Comparison of ENCODE assay signal across 14 cellular contexts in genomic region chr3:160641675-160642330, GRCh38. TPM values are rescaled to one million over a fixed set of nuclear protein-coding genes. Genes with fewer than 3 reads are reported as not detected.
A peak's percentile ranks its signal among the peaks of the same experiment; 100 is the strongest.
DNase-seq lines count a peak whose midpoint lies in the region; ATAC-seq and TF ChIP-seq lines count a peak whose summit lies in the region.
"Had no signal": no experiment of that assay in that cellular context is flagged by ENCODE, and none has a peak within 500 bp of the region (broad histone marks: within the 10 kb centered on the region; RNA-seq: fewer than 3 reads in every experiment).

No MANE protein-coding gene starts in this region.

- H3K4me1 ChIP-seq in GM23338 (ENCODE audit: insufficient read depth): no peaks in the 10 kb centered on the region
- peaks cover 6% of the 10 kb centered on the region for H3K4me1 ChIP-seq in osteoblast (ENCODE audit: insufficient read depth, low read length)
- no peaks in the 10 kb centered on the region for H3K4me1 ChIP-seq in effector memory CD4-positive, alpha-beta T cell (ENCODE audit: control insufficient read depth, insufficient read depth, low read length, poor library complexity, severe bottlenecking)
- H3K4me1 ChIP-seq: suprapubic skin had no signal

- no peak overlapping the region for H3K27ac Mint-ChIP-seq in GM23338

- H3K27ac ChIP-seq in GM23338 (ENCODE audit: low read depth) (no peak overlapping the region), osteoblast (ENCODE audit: low read depth, low read length) (no peak overlapping the region)
- H3K27ac ChIP-seq in effector memory CD4-positive, alpha-beta T cell (ENCODE audit: insufficient read depth, low read length, poor library complexity, severe bottlenecking): no peak overlapping the region
- H3K27ac ChIP-seq: PC-9, suprapubic skin had no signal

- H3F3A ChIP-seq in GM23338 (replicated peaks; ENCODE audit: low read depth): no peaks in the 10 kb centered on the region

- H3K9me3 Mint-ChIP-seq in GM23338: no peaks in the 10 kb centered on the region
- H3K9me3 Mint-ChIP-seq: nephron had no signal

- DNase-seq in GM23338 (ENCODE audit: low spot score) (no peak), OCI-M1 (lab: John Stamatoyannopoulos, UW) (peak; percentile 40), epithelial cell of esophagus (ENCODE audit: low read depth) (peak; percentile 77), osteoblast (ENCODE audit: insufficient read length, low spot score, missing footprints) (no peak), H7 (no peak)
- no peak for DNase-seq in effector memory CD4-positive, alpha-beta T cell
- no peak for DNase-seq in activated CD8-positive, alpha-beta memory T cell treated with anti-CD3 and anti-CD28 coated beads, Interleukin-2, amount 50 U/mL, for 4 hours
- DNase-seq in activated CD4-positive, alpha-beta T cell treated with anti-CD3 and anti-CD28 coated beads for 1 hour: no peak
- DNase-seq: activated naive CD4-positive, alpha-beta T cell; left cardiac atrium; T-helper 2 cell had no signal

- H3K79me2 ChIP-seq in GM23338 (replicated peaks; ENCODE audit: insufficient read depth) (no peaks in the 10 kb centered on the region), osteoblast (ENCODE audit: insufficient read depth, low read length) (no peaks in the 10 kb centered on the region)

- no peak overlapping the region for H3K4me3 Mint-ChIP-seq in GM23338
- H3K4me3 Mint-ChIP-seq: nephron had no signal

- TF ChIP-seq CTCF in GM23338 (conservative IDR thresholded peaks at IDR 0.05; ENCODE audit: low read depth in 2 of 2) (no peak), epithelial cell of esophagus (IDR thresholded peaks at IDR 0.05; ENCODE audit: insufficient read depth, low read depth, low read length, missing control alignments) (no peak), osteoblast (IDR thresholded peaks at IDR 0.05; ENCODE audit: extremely low read depth, low read depth, low read length) (no peak)

- no peaks in the 10 kb centered on the region; the same call in 1 of the 2 replicates for H3K9me2 ChIP-seq in GM23338 (ENCODE audit: insufficient read depth)

- H2AFZ ChIP-seq in GM23338: peak overlapping the region; percentile 47; the same call in 1 of the 2 replicates
- H2AFZ ChIP-seq in osteoblast (ENCODE audit: low read length): peak overlapping the region; percentile 50
- H2AFZ ChIP-seq: PC-9 had no signal

- H3K36me3 ChIP-seq in GM23338 (ENCODE audit: insufficient read depth): no peaks in the 10 kb centered on the region
- H3K36me3 ChIP-seq in osteoblast (ENCODE audit: insufficient read depth, low read length): no peaks in the 10 kb centered on the region
- H3K36me3 ChIP-seq in effector memory CD4-positive, alpha-beta T cell (ENCODE audit: control insufficient read depth, insufficient read depth, low read length): no peaks in the 10 kb centered on the region
- no peaks in the 10 kb centered on the region for H3K36me3 ChIP-seq in H7 (replicated peaks; ENCODE audit: control insufficient read depth, insufficient read depth, low read length)
- H3K36me3 ChIP-seq: suprapubic skin had no signal

- no peaks in the 10 kb centered on the region for H3K36me3 Mint-ChIP-seq in GM23338 (ENCODE audit: low read depth)

- H3K9me3 ChIP-seq in osteoblast (ENCODE audit: low read depth, low read length): no peaks in the 10 kb centered on the region
- H3K9me3 ChIP-seq in effector memory CD4-positive, alpha-beta T cell (ENCODE audit: control insufficient read depth, low read length): no peaks in the 10 kb centered on the region
- H3K9me3 ChIP-seq: suprapubic skin had no signal

- H3K27me3 ChIP-seq in GM23338 (ENCODE audit: insufficient read depth): no peaks in the 10 kb centered on the region
- no peaks in the 10 kb centered on the region for H3K27me3 ChIP-seq in osteoblast (ENCODE audit: insufficient read depth, low read length)
- no peaks in the 10 kb centered on the region for H3K27me3 ChIP-seq in effector memory CD4-positive, alpha-beta T cell (replicated peaks; ENCODE audit: control insufficient read depth, insufficient read depth, low read length, poor library complexity, severe bottlenecking)
- H3K27me3 ChIP-seq in H7 (ENCODE audit: control insufficient read depth, insufficient read depth, low read length): no peaks in the 10 kb centered on the region; the same call in 1 of the 2 replicates
- H3K27me3 ChIP-seq: suprapubic skin had no signal

- peak; percentile 79 for ATAC-seq in GM23338

- H4K20me1 ChIP-seq in GM23338 (replicated peaks; ENCODE audit: insufficient read depth) (no peaks in the 10 kb centered on the region), osteoblast (ENCODE audit: insufficient read depth, low read length) (no peaks in the 10 kb centered on the region)

- H3K4me2 ChIP-seq in GM23338 (no peak overlapping the region), osteoblast (ENCODE audit: insufficient read depth, low read length) (peak overlapping the region; percentile 33)
- H3K4me2 ChIP-seq: PC-9 had no signal

- peaks cover 9% of the 10 kb centered on the region for H3K4me1 Mint-ChIP-seq in GM23338

- H3K4me3 ChIP-seq in GM23338: no peak overlapping the region
- H3K4me3 ChIP-seq in epithelial cell of esophagus (ENCODE audit: low read length): no peak overlapping the region
- no peak overlapping the region for H3K4me3 ChIP-seq in osteoblast (ENCODE audit: insufficient read depth, low read length)
- H3K4me3 ChIP-seq in effector memory CD4-positive, alpha-beta T cell (ENCODE audit: insufficient read depth, low read depth, low read length, poor library complexity, severe bottlenecking): no peak overlapping the region
- no peak overlapping the region for H3K4me3 ChIP-seq in H7 (ENCODE audit: insufficient read depth, low read depth, low read length)
- H3K4me3 ChIP-seq: PC-9, suprapubic skin had no signal

- no peaks in the 10 kb centered on the region for H3K27me3 Mint-ChIP-seq in GM23338 (ENCODE audit: insufficient read depth, low read depth, poor library complexity)

TF ChIP-seq in GM23338, 12 proteins besides CTCF, POLR2A, EP300 and RAD21 (continues in another document):
- TF ChIP-seq JUNB (IDR thresholded peaks at IDR 0.05; ENCODE audit: unreplicated experiment): no peak
- no peak for TF ChIP-seq ZNF331 (CRISPR knock-in tag; IDR thresholded peaks at IDR 0.05; ENCODE audit: low read depth)
- TF ChIP-seq POLR2AphosphoS5 (IDR thresholded peaks at IDR 0.05; ENCODE audit: low read depth): no peak
- no peak for TF ChIP-seq ZNF114 (CRISPR knock-in tag; IDR thresholded peaks at IDR 0.05)
- TF ChIP-seq REST (IDR thresholded peaks at IDR 0.05; ENCODE audit: unreplicated experiment): no peak
- no peak for TF ChIP-seq EZH2 (IDR thresholded peaks at IDR 0.05; ENCODE audit: low read depth, unreplicated experiment)
- TF ChIP-seq CREB1 (CRISPR knock-in tag; IDR thresholded peaks at IDR 0.05; ENCODE audit: low read depth): no peak
- no peak for TF ChIP-seq STAT1 (IDR thresholded peaks at IDR 0.05; ENCODE audit: unreplicated experiment)
- no peak for TF ChIP-seq EZH2phosphoT487 (IDR thresholded peaks at IDR 0.05; ENCODE audit: unreplicated experiment)

RNA-seq across cellular contexts. Expression of gene ARL14, which starts 35.2 kb away (rescaled TPM):
- not detected in 2 replicates for total RNA-seq in GM23338 (2014; rRNA removed; shearing (Covaris generic))
- polyA plus RNA-seq in GM23338 (2016; fragmentation: Nextera tagmentation; extraction: Ambion mirVana): not detected in 2 replicates
- total RNA-seq in osteoblast: not detected in 2 replicates
- total RNA-seq in H7 (2014; rRNA removed; shearing (Covaris generic)): 0.07 TPM in 1 of 2 replicates, not detected in the other
- total RNA-seq: left cardiac atrium, suprapubic skin had no signal

Comparison
In these comparisons a context has a peak if more than half of its experiments do, and no peak if none do; other contexts are left out.
1. DNase-seq: peak in OCI-M1 (single experiment) and epithelial cell of esophagus (single experiment); none in GM23338 (single experiment), osteoblast (single experiment), effector memory CD4-positive, alpha-beta T cell (0 of 3), activated CD8-positive, alpha-beta memory T cell treated with anti-CD3 and anti-CD28 coated beads, Interleukin-2, amount 50 U/mL, for 4 hours (single experiment), H7 (single experiment) and activated CD4-positive, alpha-beta T cell treated with anti-CD3 and anti-CD28 coated beads for 1 hour (single experiment).